Comparison of ENCODE assay signal across 17 cellular contexts in genomic region chr18:50133526-50133925, GRCh38.
DNase-seq lines count a peak whose midpoint lies in the region; ATAC-seq and TF ChIP-seq lines count a peak whose summit lies in the region.
"Had no signal": no experiment of that assay in that cellular context is flagged by ENCODE, and none has a peak within 500 bp of the region (broad histone marks: within the 10 kb centered on the region; RNA-seq: fewer than 3 reads in every experiment).

No MANE protein-coding gene starts in this region.

- H3K4me3 ChIP-seq in trophoblast cell (ENCODE audit: low read depth, low read length), result no peak overlapping the region
- H3K4me3 ChIP-seq: A549 had no signal

- WGBS in trophoblast cell (ENCODE audit: extremely low coverage, insufficient coverage, insufficient read length), result no CpG with 5 or more reads among the region's 4 CpGs

- peak overlapping the region; percentile 25 for H3K4me2 ChIP-seq in trophoblast cell (ENCODE audit: low read length)
- H3K4me2 ChIP-seq: A549 had no signal

- no peak overlapping the region for H4K8ac ChIP-seq in trophoblast cell (ENCODE audit: low read depth, low read length)

- H3K9me3 Mint-ChIP-seq in nephron progenitor cell, result no peaks in the 10 kb centered on the region
- no peaks in the 10 kb centered on the region for H3K9me3 Mint-ChIP-seq in activated CD4-positive, alpha-beta T cell treated with anti-CD3 and anti-CD28 coated beads, Interleukin-2, amount 10 ng/mL, durations not matched to agents 24 days and 14 days
- H3K9me3 Mint-ChIP-seq: H9 had no signal

- H4K12ac ChIP-seq in trophoblast cell (ENCODE audit: low read depth, low read length), result no peak overlapping the region

- no peak overlapping the region for H2BK5ac ChIP-seq in trophoblast cell (ENCODE audit: low read depth, low read length, poor library complexity)

- no peak overlapping the region for H3K14ac ChIP-seq in trophoblast cell (ENCODE audit: low read length)

- no peak overlapping the region for H2AK5ac ChIP-seq in trophoblast cell (ENCODE audit: low read length)

- H3K18ac ChIP-seq in trophoblast cell (ENCODE audit: low read length), result no peak overlapping the region

- ATAC-seq in HG03280 (IDR thresholded peaks at IDR 0.05; ENCODE audit: unreplicated experiment), result no peak
- ATAC-seq: A549 had no signal

- H3K27ac ChIP-seq in epithelial cell of prostate (peak overlapping the region; percentile 84), trophoblast cell (ENCODE audit: low read depth, low read length) (peak overlapping the region; percentile 58)
- H3K27ac ChIP-seq: 22Rv1, A549, C4-2B had no signal

- H3K79me1 ChIP-seq in trophoblast cell (ENCODE audit: low read length), result peaks cover 2% of the 10 kb centered on the region

- H2AFZ ChIP-seq in trophoblast cell (ENCODE audit: insufficient read depth, low read length, poor library complexity), result no peak overlapping the region

- no peak overlapping the region for H4K91ac ChIP-seq in trophoblast cell (ENCODE audit: low read depth, low read length)

- no peaks in the 10 kb centered on the region for H3K36me3 ChIP-seq in trophoblast cell (ENCODE audit: control insufficient read depth in 1 of 2, insufficient read depth in 2 of 2, low read length in 2 of 2)

- H3K4me1 Mint-ChIP-seq in nephron progenitor cell, result peaks cover 5% of the 10 kb centered on the region
- no peaks in the 10 kb centered on the region for H3K4me1 Mint-ChIP-seq in activated CD4-positive, alpha-beta T cell treated with anti-CD3 and anti-CD28 coated beads, Interleukin-2, amount 10 ng/mL, durations not matched to agents 24 days and 14 days

- H2BK12ac ChIP-seq in trophoblast cell (ENCODE audit: low read length), result no peak overlapping the region

- DNase-seq in ELF-1 (ENCODE audit: low read depth, low spot score) (peak; percentile 59), NCI-H69 (lab: John Stamatoyannopoulos, UW) (peak; percentile 68), epithelial cell of prostate (ENCODE audit: low read depth, low spot score) (no peak), trophoblast cell (no peak), nephron progenitor cell (no peak), posterior vena cava (ENCODE audit: low spot score) (no peak)
- DNase-seq in activated CD4-positive, alpha-beta T cell treated with anti-CD3 and anti-CD28 coated beads, Interleukin-2, amount 10 ng/mL, durations not matched to agents 24 days and 14 days, result no peak
- DNase-seq: AML-193; Caco-2; CD4-positive, alpha-beta T cell; GDM1; GOT3; H9 had no signal

- no peak overlapping the region for H3K4ac ChIP-seq in trophoblast cell (ENCODE audit: low read depth, low read length)

- H3K27me3 Mint-ChIP-seq in nephron progenitor cell (ENCODE audit: low read depth, poor library complexity), result peaks cover 71% of the 10 kb centered on the region
- peaks cover 16% of the 10 kb centered on the region for H3K27me3 Mint-ChIP-seq in activated CD4-positive, alpha-beta T cell treated with anti-CD3 and anti-CD28 coated beads, Interleukin-2, amount 10 ng/mL, durations not matched to agents 24 days and 14 days

- H3K4me3 Mint-ChIP-seq in nephron progenitor cell, result no peak overlapping the region
- H3K4me3 Mint-ChIP-seq in activated CD4-positive, alpha-beta T cell treated with anti-CD3 and anti-CD28 coated beads, Interleukin-2, amount 10 ng/mL, durations not matched to agents 24 days and 14 days, result no peak overlapping the region
- H3K4me3 Mint-ChIP-seq: CD4-positive, alpha-beta T cell; H9 had no signal

- intact Hi-C loops in activated CD4-positive, alpha-beta T cell treated with anti-CD3 and anti-CD28 coated beads, Interleukin-2, amount 10 ng/mL, durations not matched to agents 24 days and 14 days (cut with micrococcal nuclease), result no loop called here
- intact Hi-C loops in posterior vena cava (cut with DNase I), result no loop called here

- no peak overlapping the region for H2BK120ac ChIP-seq in trophoblast cell (ENCODE audit: insufficient read depth, low read length, poor library complexity)

- no peaks in the 10 kb centered on the region for H3K9me3 ChIP-seq in trophoblast cell (ENCODE audit: insufficient read depth, low read depth, low read length)
- H3K9me3 ChIP-seq: A549, Caco-2 had no signal

- H3K27ac Mint-ChIP-seq in nephron progenitor cell, result no peak overlapping the region
- no peak overlapping the region for H3K27ac Mint-ChIP-seq in activated CD4-positive, alpha-beta T cell treated with anti-CD3 and anti-CD28 coated beads, Interleukin-2, amount 10 ng/mL, durations not matched to agents 24 days and 14 days
- H3K27ac Mint-ChIP-seq: CD4-positive, alpha-beta T cell; H9 had no signal

- no peaks in the 10 kb centered on the region for H3K79me2 ChIP-seq in trophoblast cell (ENCODE audit: control insufficient read depth, insufficient read depth, low read length, poor library complexity)

- peaks cover 7 to 14% of the 10 kb centered on the region in 2 experiments for H3K4me1 ChIP-seq in trophoblast cell (ENCODE audit: control insufficient read depth in 1 of 2, insufficient read depth in 2 of 2, low read length in 2 of 2)
- H3K4me1 ChIP-seq: A549 had no signal

- no peak for TF ChIP-seq CTCF in nephron progenitor cell (IDR thresholded peaks at IDR 0.05)

- H3K9ac ChIP-seq in trophoblast cell (ENCODE audit: low read length), result no peak overlapping the region

- no peak overlapping the region for H3K23ac ChIP-seq in trophoblast cell (ENCODE audit: low read length)

- H3K36me3 Mint-ChIP-seq in nephron progenitor cell (ENCODE audit: low read depth), result no peaks in the 10 kb centered on the region
- H3K36me3 Mint-ChIP-seq in activated CD4-positive, alpha-beta T cell treated with anti-CD3 and anti-CD28 coated beads, Interleukin-2, amount 10 ng/mL, durations not matched to agents 24 days and 14 days (ENCODE audit: low read depth), result no peaks in the 10 kb centered on the region

- H3K27me3 ChIP-seq in trophoblast cell (ENCODE audit: insufficient read depth, low read length), result no peaks in the 10 kb centered on the region

Comparison
In these comparisons a context has a peak if more than half of its experiments do, and no peak if none do; other contexts are left out.
1. DNase-seq: peak in ELF-1 (single experiment) and NCI-H69 (single experiment); none in epithelial cell of prostate (single experiment), trophoblast cell (0 of 2), nephron progenitor cell (single experiment), activated CD4-positive, alpha-beta T cell treated with anti-CD3 and anti-CD28 coated beads, Interleukin-2, amount 10 ng/mL, durations not matched to agents 24 days and 14 days (single experiment) and posterior vena cava (single experiment).